ENCODE assay signal across 9 cellular contexts in the genomic region with DNA sequence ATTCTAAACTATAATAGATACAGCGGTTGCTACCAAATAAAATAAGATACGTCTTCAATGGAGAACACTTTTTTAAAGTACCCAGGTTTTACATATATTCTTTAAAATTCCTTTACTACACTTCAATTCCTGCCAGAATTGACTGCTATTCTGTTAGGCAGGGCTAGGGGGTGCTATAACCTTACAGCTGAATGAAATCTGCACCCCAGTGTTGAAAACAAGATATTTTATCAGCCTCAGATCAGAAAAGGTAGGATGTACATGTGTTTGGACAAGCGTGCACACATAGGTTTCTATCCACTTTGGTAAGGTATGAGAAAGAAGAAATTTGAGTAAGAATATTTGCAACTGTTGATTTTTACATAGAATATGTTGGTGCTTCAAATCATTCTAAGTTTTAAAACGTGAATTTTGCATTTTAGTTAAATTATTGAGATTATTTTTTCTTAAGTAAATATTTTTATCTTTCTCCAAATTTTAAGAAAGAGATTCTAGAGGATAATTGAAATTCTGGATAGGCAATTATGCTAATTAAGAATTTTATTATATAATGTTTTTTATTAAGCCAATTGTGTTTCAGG.
DNase-seq lines count a peak whose midpoint lies in the region; ATAC-seq and TF ChIP-seq lines count a peak whose summit lies in the region.
"Had no signal": no experiment of that assay in that cellular context is flagged by ENCODE, and none has a peak within 500 bp of the region (broad histone marks: within the 10 kb centered on the region; RNA-seq: fewer than 3 reads in every experiment).

No MANE protein-coding gene starts in this region.

- H3K79me1 ChIP-seq in mesendoderm (ENCODE audit: low read length) = no peaks in the 10 kb centered on the region

- no peak overlapping the region for H2BK15ac ChIP-seq in mesendoderm (replicated peaks; ENCODE audit: low read depth)

- no peaks in the 10 kb centered on the region for H3K36me3 Mint-ChIP-seq in immature natural killer cell

- no peaks in the 10 kb centered on the region for H3K4me1 ChIP-seq in mesendoderm (ENCODE audit: control insufficient read depth, low read depth, low read length)

- H3K27me3 Mint-ChIP-seq in immature natural killer cell (ENCODE audit: low read depth in 3 of 3) = no peaks in the 10 kb centered on the region

- H2BK120ac ChIP-seq in mesendoderm (ENCODE audit: low read depth, low read length) = no peak overlapping the region

- no peak overlapping the region for H3K27ac ChIP-seq in mesendoderm (ENCODE audit: low read depth, low read length)

- peak; percentile 90 for ATAC-seq in GM18867 (IDR thresholded peaks at IDR 0.05; ENCODE audit: unreplicated experiment)
- ATAC-seq in HG03097 (IDR thresholded peaks at IDR 0.05; ENCODE audit: low FRiP score, unreplicated experiment) = peak; percentile 80

- H3K18ac ChIP-seq in mesendoderm (ENCODE audit: low read length) = no peak overlapping the region

- peak; percentile 93 for TF ChIP-seq CTCF in cardiac fibroblast (IDR thresholded peaks at IDR 0.05; ENCODE audit: low read depth, low read length)

- H4K8ac ChIP-seq in mesendoderm (ENCODE audit: low read depth, low read length) = no peak overlapping the region

- H3K9me3 Mint-ChIP-seq in immature natural killer cell = peaks cover 0 to 42% (median 13%) of the 10 kb centered on the region in 6 donors
- H3K9me3 Mint-ChIP-seq: T-helper 1 cell treated with Interleukin-12 subunit alpha and Interleukin-12 subunit beta and Interleukin-4 antibody, amounts not matched to agents 30 μg/mL and 1 μg/mL, for 36 hours had no signal

- no peak overlapping the region for H4K5ac ChIP-seq in mesendoderm (ENCODE audit: low read length)

- DNase-seq in COLO668 (lab: John Stamatoyannopoulos, UW; ENCODE audit: unreplicated experiment) (peak; percentile 20), NCI-H69 (lab: John Stamatoyannopoulos, UW) (peak; percentile 49), cardiac fibroblast (ENCODE audit: low read depth in 2 of 2) (peak; percentile 57 to 59), mesendoderm (peak; percentile 48), cerebellum (ENCODE audit: low spot score) (no peak), immature natural killer cell (no peak)

- WGBS in mesendoderm (ENCODE audit: extremely low coverage, insufficient coverage, low lambda C conversion rate) = no CpG with 5 or more reads among the region's 4 CpGs

- H3K23ac ChIP-seq in mesendoderm (ENCODE audit: low read length) = no peak overlapping the region

- no peaks in the 10 kb centered on the region for H3K79me2 ChIP-seq in mesendoderm (ENCODE audit: control insufficient read depth, insufficient read depth, low read length)

- no peak overlapping the region for H3K4ac ChIP-seq in mesendoderm (ENCODE audit: low read depth, low read length)

- H3K56ac ChIP-seq in mesendoderm (ENCODE audit: low read length) = no peak overlapping the region

- no peaks in the 10 kb centered on the region for H3K4me1 Mint-ChIP-seq in immature natural killer cell

- no peaks in the 10 kb centered on the region for H3K27me3 ChIP-seq in mesendoderm (ENCODE audit: insufficient read depth, low read length, poor library complexity)

- H2BK5ac ChIP-seq in mesendoderm (ENCODE audit: low read length) = no peak overlapping the region

- H3K36me3 ChIP-seq in mesendoderm (ENCODE audit: control insufficient read depth, insufficient read depth, low read length) = no peaks in the 10 kb centered on the region

- no peak overlapping the region for H2AK5ac ChIP-seq in mesendoderm (ENCODE audit: low read length)

- H3K27ac Mint-ChIP-seq in immature natural killer cell = no peak overlapping the region
- H3K27ac Mint-ChIP-seq: T-helper 1 cell treated with Interleukin-12 subunit alpha and Interleukin-12 subunit beta and Interleukin-4 antibody, amounts not matched to agents 30 μg/mL and 1 μg/mL, for 36 hours had no signal

- H3K9ac ChIP-seq in mesendoderm (ENCODE audit: low read length) = no peak overlapping the region

- H3K4me3 ChIP-seq in cardiac fibroblast (replicated peaks in 1 of 2; ENCODE audit: low read depth in 2 of 2, low read length in 2 of 2) (no peak overlapping the region), mesendoderm (ENCODE audit: low read length) (no peak overlapping the region)

- no peak overlapping the region for H3K4me2 ChIP-seq in mesendoderm (ENCODE audit: low read length)

- no peak overlapping the region for H3K4me3 Mint-ChIP-seq in immature natural killer cell
- H3K4me3 Mint-ChIP-seq: T-helper 1 cell treated with Interleukin-12 subunit alpha and Interleukin-12 subunit beta and Interleukin-4 antibody, amounts not matched to agents 30 μg/mL and 1 μg/mL, for 36 hours had no signal

Comparison
In these comparisons a context has a peak if more than half of its experiments do, and no peak if none do; other contexts are left out.
1. DNase-seq: peak in COLO668 (single experiment), NCI-H69 (single experiment), cardiac fibroblast (2 of 2) and mesendoderm (single experiment); none in cerebellum (single experiment) and immature natural killer cell (0 of 3).